18 cellular contexts compared by ENCODE assay signal in the genomic region with DNA sequence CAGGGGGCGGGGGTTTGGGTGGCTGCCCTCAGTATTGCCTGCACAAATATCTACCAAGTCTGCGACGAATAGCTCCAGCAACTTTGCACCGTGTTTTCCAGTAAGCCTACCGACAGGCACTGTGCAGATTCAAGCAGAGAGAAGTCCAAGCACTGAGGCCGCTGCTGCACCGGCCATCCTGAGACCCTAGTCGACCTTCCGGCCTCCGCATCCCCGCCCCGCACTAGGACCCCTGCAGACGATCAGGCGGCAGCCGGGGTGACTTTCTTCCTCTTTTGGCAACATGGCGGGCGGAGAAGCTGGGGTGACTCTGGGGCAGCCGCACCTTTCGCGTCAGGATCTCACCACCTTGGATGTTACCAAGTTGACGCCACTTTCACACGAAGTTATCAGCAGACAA. TPM values are rescaled to one million over a fixed set of nuclear protein-coding genes. Genes with fewer than 3 reads are reported as not detected.
"Had no signal": no experiment of that assay in that cellular context is flagged by ENCODE, and none has a peak within 500 bp of the region (broad histone marks: within the 10 kb centered on the region; RNA-seq: fewer than 3 reads in every experiment).

A gene (plus strand): TSS at position 271 of the 400 bp plus-strand sequence. CDS start 13 bp downstream, at position 284.

- H3K4me3 Mint-ChIP-seq: dendritic cell treated with granulocyte-macrophage colony-stimulating factor and Interleukin-4, amounts not matched to agents 40 ng/mL and 50 ng/mL, for 4 days; effector memory CD8-positive, alpha-beta T cell; memory B cell; mesothelial cell of epicardium; nephron had no signal

- H3K36me3 Mint-ChIP-seq: memory B cell, mesothelial cell of epicardium had no signal

- H3K4me3 ChIP-seq: esophagus muscularis mucosa, gastrocnemius medialis, stomach had no signal

- H3K27ac Mint-ChIP-seq: dendritic cell treated with granulocyte-macrophage colony-stimulating factor and Interleukin-4, amounts not matched to agents 40 ng/mL and 50 ng/mL, for 4 days; effector memory CD8-positive, alpha-beta T cell; memory B cell; mesothelial cell of epicardium; nephron had no signal

- H3K27me3 ChIP-seq: esophagus muscularis mucosa, gastrocnemius medialis, stomach had no signal

- H3K27me3 Mint-ChIP-seq: dendritic cell treated with granulocyte-macrophage colony-stimulating factor and Interleukin-4, amounts not matched to agents 40 ng/mL and 50 ng/mL, for 4 days; effector memory CD8-positive, alpha-beta T cell had no signal

- ATAC-seq: effector memory CD8-positive, alpha-beta T cell; gastrocnemius medialis; sciatic nerve had no signal

- H3K4me1 ChIP-seq: esophagus muscularis mucosa, gastrocnemius medialis, parathyroid adenoma, stomach had no signal

- H3K4me1 Mint-ChIP-seq: memory B cell, mesothelial cell of epicardium, nephron had no signal

- H3K9me3 Mint-ChIP-seq: dendritic cell treated with granulocyte-macrophage colony-stimulating factor and Interleukin-4, amounts not matched to agents 40 ng/mL and 50 ng/mL, for 4 days; effector memory CD8-positive, alpha-beta T cell had no signal

- H3K36me3 ChIP-seq: esophagus muscularis mucosa, gastrocnemius medialis, stomach had no signal

- DNase-seq: cerebellar nuclear complex; effector memory CD8-positive, alpha-beta T cell; gastrocnemius medialis; kidney glomerular epithelial cell; stimulated activated CD4-positive, alpha-beta T cell treated with anti-CD3 and anti-CD28 coated beads, Interleukin-2, amount 100 ng/mL, for 24 hours; stimulated activated naive CD4-positive, alpha-beta T cell; stomach; substantia nigra; trophoblast cell had no signal

- H3K9me3 ChIP-seq: gastrocnemius medialis, stomach had no signal

- H3K27ac ChIP-seq: epithelial cell of prostate, esophagus muscularis mucosa, gastrocnemius medialis, parathyroid adenoma, stomach had no signal

RNA-seq across cellular contexts. Expression of the gene that starts here (rescaled TPM):
- total RNA-seq: omental fat pad had no signal
